ENCODE assay signal across 12 cellular contexts in the genomic region with DNA sequence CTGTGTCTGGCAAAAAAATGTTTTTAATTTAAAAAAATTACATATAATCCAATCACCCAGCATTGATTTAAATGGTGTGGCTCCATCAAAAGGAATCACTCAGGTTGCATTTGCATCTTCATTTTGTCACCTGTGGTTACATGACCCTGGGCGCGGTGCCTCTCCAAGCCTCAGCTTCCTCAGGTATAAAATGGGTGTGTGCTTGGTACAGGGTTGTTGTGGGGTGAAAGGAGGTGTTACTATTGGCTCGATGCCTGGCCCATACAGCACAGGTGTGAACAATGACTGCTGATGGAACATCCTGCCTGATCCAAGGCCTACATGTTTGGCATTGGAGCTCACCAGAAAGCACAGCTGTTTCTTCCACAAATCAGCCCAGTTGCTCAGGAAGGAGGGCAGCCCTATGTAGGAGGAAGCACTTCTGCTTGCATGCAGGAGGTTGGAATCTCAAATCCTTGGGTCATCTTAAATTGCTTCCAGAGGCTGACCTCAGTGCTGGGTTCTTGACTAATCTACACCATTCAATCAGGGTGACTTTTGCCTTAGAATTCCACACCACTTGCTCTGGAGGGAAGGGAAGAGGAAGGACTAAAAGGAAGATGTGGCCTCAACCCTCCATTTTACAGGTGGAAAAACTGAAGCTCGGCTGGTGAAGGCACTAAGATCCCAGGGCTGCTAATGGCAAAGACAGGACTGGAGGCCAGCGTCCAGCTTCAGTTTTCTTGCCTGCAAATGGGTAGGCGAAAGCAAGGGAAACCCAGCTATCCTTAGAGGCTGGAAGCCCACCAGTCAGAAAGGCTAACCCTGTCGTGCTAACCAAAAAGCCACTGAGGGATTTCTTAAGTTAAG. TPM values are rescaled to one million over a fixed set of nuclear protein-coding genes. Genes with fewer than 3 reads are reported as not detected.
A peak's percentile ranks its signal among the peaks of the same experiment; 100 is the strongest.
DNase-seq lines count a peak whose midpoint lies in the region; ATAC-seq, FAIRE-seq and TF ChIP-seq lines count a peak whose summit lies in the region.
"Had no signal": no experiment of that assay in that cellular context is flagged by ENCODE, and none has a peak within 500 bp of the region (broad histone marks: within the 10 kb centered on the region; RNA-seq: fewer than 3 reads in every experiment).

No MANE protein-coding gene starts in this region.

- peak; percentile 26 for DNase-seq in EL
- DNase-seq in Karpas-422 = no peak
- DNase-seq in K562 (ENCODE audit: extremely low read depth in 1 of 4, low spot score in 3 of 4) = no peak
- DNase-seq in PC-3 = no peak
- DNase-seq in NCI-H82 (lab: John Stamatoyannopoulos, UW) = no peak
- DNase-seq in HAP-1 (ENCODE audit: low spot score in 2 of 2) = no peak
- DNase-seq: NCI-H1694; stimulated activated CD4-positive, alpha-beta T cell treated with anti-CD3 and anti-CD28 coated beads, Interleukin-15, amount 100 ng/mL, for 24 hours had no signal

- POLR2A ChIA-PET in K562 (lab: Yijun Ruan, JAX) (interaction anchor here (0.8 to 3.2 kb wide), 11 partner anchors 9 to 233 kb away, joined by 3 to 20 read pairs (median 4); no protein-coding TSS in a partner anchor), PC-3 (lab: Charles Lee; ENCODE audit: unreplicated experiment) (no interaction called here)

- H4K20me1 ChIP-seq in Karpas-422 (ENCODE audit: insufficient read depth, low read depth, low read length) (peaks cover 4% of the 10 kb centered on the region; the same call in 1 of the 2 replicates), K562 (replicated peaks; ENCODE audit: control insufficient read depth, insufficient read depth, low read length) (no peaks in the 10 kb centered on the region), PC-3 (ENCODE audit: low read length) (no peaks in the 10 kb centered on the region)

- H3K27ac ChIP-seq in Karpas-422 (ENCODE audit: low read length) = no peak overlapping the region
- peak overlapping the region; percentile 71; the same call in 2 of the 3 replicates for H3K27ac ChIP-seq in K562 (ENCODE audit: extremely low read depth, low read depth, low read length)
- H3K27ac ChIP-seq in neutrophil = peak overlapping the region; percentile 96
- H3K27ac ChIP-seq in PC-3 (ENCODE audit: low read length) = no peak overlapping the region
- H3K27ac ChIP-seq: VCaP had no signal

- H3K4me3 ChIP-seq in Karpas-422 (ENCODE audit: low read length) (peak overlapping the region; percentile 38; the same call in 1 of the 2 replicates), K562 (no peak overlapping the region), neutrophil (ENCODE audit: low read depth in 1 of 2, low read length in 1 of 2) (peak overlapping the region; percentile 45 to 57), PC-3 (ENCODE audit: low read length) (no peak overlapping the region), HAP-1 (no peak overlapping the region)

- H3K9me3 ChIP-seq in Karpas-422 (ENCODE audit: low read length) (no peaks in the 10 kb centered on the region), K562 (replicated peaks; ENCODE audit: control insufficient read depth, insufficient read depth, low read depth, low read length) (no peaks in the 10 kb centered on the region), neutrophil (no peaks in the 10 kb centered on the region), PC-3 (ENCODE audit: low read length) (no peaks in the 10 kb centered on the region), HAP-1 (no peaks in the 10 kb centered on the region)

- H3K36me3 ChIP-seq in Karpas-422 (ENCODE audit: insufficient read depth, low read length) (no peaks in the 10 kb centered on the region), K562 (ENCODE audit: control insufficient read depth, insufficient read depth, low read length) (no peaks in the 10 kb centered on the region), neutrophil (no peaks in the 10 kb centered on the region), PC-3 (ENCODE audit: low read depth, low read length) (no peaks in the 10 kb centered on the region), HAP-1 (replicated peaks) (no peaks in the 10 kb centered on the region)

- H3K9me1 ChIP-seq in K562 (ENCODE audit: control insufficient read depth, insufficient read depth, low read length) = no peaks in the 10 kb centered on the region

- TF ChIP-seq CTCF in K562 (IDR thresholded peaks at IDR 0.05 in 2 of 3, conservative IDR thresholded peaks at IDR 0.05 in 1 of 3; ENCODE audit: insufficient read depth in 2 of 3, low read depth in 1 of 3, low read length in 3 of 3) (no peak), neutrophil (IDR thresholded peaks at IDR 0.05) (no peak), PC-3 (conservative IDR thresholded peaks at IDR 0.05; ENCODE audit: low read depth, low read length) (no peak)

- no peaks in the 10 kb centered on the region for H3F3A ChIP-seq in PC-3 (ENCODE audit: low read length, unreplicated experiment)

- H3K79me2 ChIP-seq in Karpas-422 (ENCODE audit: low read length) = no peaks in the 10 kb centered on the region
- no peaks in the 10 kb centered on the region for H3K79me2 ChIP-seq in K562 (ENCODE audit: control insufficient read depth, insufficient read depth, low read length)
- H3K79me2 ChIP-seq in PC-3 (ENCODE audit: low read length) = no peaks in the 10 kb centered on the region

- BruUV-seq in K562 (replicated peaks; lab: Mats Ljungman, UMichigan) (no TSS peak), PC-3 (replicated peaks; lab: Mats Ljungman, UMichigan) (no TSS peak)

- in situ Hi-C loops in K562 (cut with MboI) (no loop called here), HAP-1 (cut with MboI; ENCODE audit: low sequenced_read_pairs) (no loop called here)

- H3K4me2 ChIP-seq in Karpas-422 (ENCODE audit: low read depth, low read length, poor library complexity, severe bottlenecking) (peak overlapping the region; percentile 54), K562 (ENCODE audit: insufficient read depth, low read length) (peak overlapping the region; percentile 76), PC-3 (ENCODE audit: low read length) (no peak overlapping the region)

- ATAC-seq in K562 = no peak
- ATAC-seq in PC-3 = no peak

- TF ChIP-seq RAD21 in K562 (CRISPR knock-in tag; conservative IDR thresholded peaks at IDR 0.05 in 1 of 2, IDR thresholded peaks at IDR 0.05 in 1 of 2) = no peak

- H3K9me2 ChIP-seq in Karpas-422 (replicated peaks; ENCODE audit: insufficient read depth, low read length) (no peaks in the 10 kb centered on the region), PC-3 (replicated peaks; ENCODE audit: low read length) (no peaks in the 10 kb centered on the region)

- TF ChIP-seq EP300 in K562 (IDR thresholded peaks at IDR 0.05; ENCODE audit: low read length) = no peak

- peaks cover 29% of the 10 kb centered on the region for H3K4me1 ChIP-seq in Karpas-422 (ENCODE audit: low read length)
- H3K4me1 ChIP-seq in K562 (replicated peaks in 1 of 2; ENCODE audit: control insufficient read depth in 2 of 2, insufficient read depth in 2 of 2, low read length in 2 of 2) = peaks cover 46 to 61% of the 10 kb centered on the region in 2 experiments
- peaks cover 55 to 65% of the 10 kb centered on the region in 2 experiments for H3K4me1 ChIP-seq in neutrophil (ENCODE audit: control insufficient read depth in 1 of 2, insufficient read depth in 1 of 2, low read depth in 1 of 2, low read length in 1 of 2)
- peaks cover 20% of the 10 kb centered on the region for H3K4me1 ChIP-seq in PC-3 (ENCODE audit: insufficient read depth, low read length)
- no peaks in the 10 kb centered on the region for H3K4me1 ChIP-seq in HAP-1

- H2AFZ ChIP-seq in Karpas-422 (ENCODE audit: low read length) = no peak overlapping the region
- H2AFZ ChIP-seq in K562 (ENCODE audit: low read depth, low read length) = peak overlapping the region; percentile 91
- H2AFZ ChIP-seq in PC-3 (ENCODE audit: low read length) = no peak overlapping the region

- 0 out of 2 replicates have a peak overlapping the region, but pooled peaks have one; percentile 15 for H3K9ac ChIP-seq in Karpas-422 (ENCODE audit: low read length)
- peak overlapping the region; percentile 43 to 67; a peak in 3 of 4 replicates for H3K9ac ChIP-seq in K562 (ENCODE audit: insufficient read depth in 1 of 2, low read depth in 2 of 2, low read length in 2 of 2)
- no peak overlapping the region for H3K9ac ChIP-seq in PC-3 (ENCODE audit: low read length)

- TF ChIP-seq POLR2A in K562 (conservative IDR thresholded peaks at IDR 0.05) = no peak

- CTCF ChIA-PET in K562 (lab: Yijun Ruan, JAX; ENCODE audit: low intra/inter-chr PET ratio) (no interaction called here), PC-3 (lab: Charles Lee) (no interaction called here)

- H3K27me3 ChIP-seq in Karpas-422 (ENCODE audit: low read length) (no peaks in the 10 kb centered on the region), K562 (ENCODE audit: control insufficient read depth in 2 of 2, insufficient read depth in 2 of 2, low read length in 2 of 2) (no peaks in the 10 kb centered on the region), neutrophil (no peaks in the 10 kb centered on the region), PC-3 (ENCODE audit: low read length) (no peaks in the 10 kb centered on the region), HAP-1 (ENCODE audit: low read depth) (no peaks in the 10 kb centered on the region)

- WGBS in K562 (ENCODE audit: insufficient coverage, low coverage, missing lambda C conversion rate) = 52% methylated on average over 7 of the region's 7 CpGs

- intact Hi-C loops in K562 (cut with micrococcal nuclease) = loop anchor here (1.0 kb wide), 1 partner anchor 9 kb away; no protein-coding TSS in a partner anchor
- intact Hi-C loops in PC-3 (cut with micrococcal nuclease) = no loop called here

- peak; percentile 11 for FAIRE-seq in K562 (lab: Jason Lieb, UNC)
- FAIRE-seq: G401.6 had no signal

TF ChIP-seq in K562, 482 proteins besides CTCF, POLR2A, EP300 and RAD21 (continues in another document):
- no peak for TF ChIP-seq ESRRB (CRISPR knock-in tag; IDR thresholded peaks at IDR 0.05; ENCODE audit: borderline replicate concordance)

RNA-seq across cellular contexts. Expression of gene BHLHE40, which starts 31.7 kb away (rescaled TPM):
- 0.36 and 0.86 TPM in 2 replicates for total RNA-seq in Karpas-422 (2014; rRNA removed; shearing (Covaris generic); ENCODE audit: low replicate concordance)
- total RNA-seq in K562 (2011; cell fraction: chromatin; rRNA removed; ENCODE audit: low replicate concordance) = 81.5 and 114 TPM in 2 replicates
- 100 and 103 TPM in 2 replicates for total RNA-seq in K562 (2011; cell fraction: nucleolus; rRNA removed)
- 92.4 and 99.8 TPM in 2 replicates for total RNA-seq in K562 (2011; cell fraction: nucleoplasm; rRNA removed)
- 38.7 and 44.5 TPM in 2 replicates for total RNA-seq in K562 (2014; rRNA removed)
- total RNA-seq in K562 (2014; rRNA removed; fragmentation: Illumina TruSeq; extraction: Trizol) = 19.4 and 20.6 TPM in 2 replicates
- total RNA-seq in K562 (2015; rRNA removed; fragmentation: Illumina TruSeq; extraction: Trizol) = 27.7 and 27.8 TPM in 2 replicates
- total RNA-seq in K562 (2021) = 47.5 and 51.8 TPM in 2 replicates
- 83.9 and 105 TPM in 2 replicates for polyA plus RNA-seq in K562 (2011; rRNA removed)
- 72.3 and 73.7 TPM in 2 replicates for polyA plus RNA-seq in K562 (2011; cell fraction: cytosol; rRNA removed)
- polyA plus RNA-seq in K562 (2011; cell fraction: nucleus; rRNA removed) = 144 and 202 TPM in 2 replicates
- 98.8 and 122 TPM in 2 replicates for polyA plus RNA-seq in K562 (2012)
- polyA plus RNA-seq in K562 (2014; fragmentation: Illumina TruSeq; extraction: Trizol) = 49.6 and 57.8 TPM in 2 replicates
- 10 to 100 TPM; 12.0 to 24.3 TPM for polyA plus RNA-seq in K562 (2014; fragmentation: Nextera tagmentation; extraction: Ambion mirVana)
- 30.9 and 31.4 TPM in 2 replicates for polyA plus RNA-seq in K562 (2014; rRNA removed)
- 76.2 and 78.0 TPM in 2 replicates for polyA minus RNA-seq in K562 (2011; rRNA and poly(A)+ RNA removed)
- 70.7 and 90.6 TPM in 2 replicates for polyA minus RNA-seq in K562 (2011; cell fraction: cytosol; rRNA and poly(A)+ RNA removed)
- polyA minus RNA-seq in K562 (2011; cell fraction: nucleus; rRNA and poly(A)+ RNA removed) = 122 and 139 TPM in 2 replicates
- 255 and 256 TPM in 2 replicates for total RNA-seq in PC-3 (2014; rRNA removed)
- polyA plus RNA-seq: neural cell had no signal

Comparison
In these comparisons a context has a peak if more than half of its experiments do, and no peak if none do; other contexts are left out.
1. H3K27ac ChIP-seq: peak in K562 (single experiment) and neutrophil (single experiment); none in Karpas-422 (single experiment) and PC-3 (single experiment).
2. H3K4me3 ChIP-seq: peak in Karpas-422 (single experiment) and neutrophil (2 of 2); none in K562 (single experiment), PC-3 (single experiment) and HAP-1 (single experiment).
3. RNA of gene BHLHE40, which starts 31.7 kb away (total RNA-seq): 255 to 256 TPM in PC-3 and 19.4 to 114 TPM in K562; 0.36 to 0.86 TPM in Karpas-422; every median in the first group is over 10 times any median in the second.